Comparison of ENCODE assay signal across 25 cellular contexts in genomic region chr18:55189972-55190371, GRCh38.
DNase-seq lines count a peak whose midpoint lies in the region; ATAC-seq and TF ChIP-seq lines count a peak whose summit lies in the region.
"Had no signal": no experiment of that assay in that cellular context is flagged by ENCODE, and none has a peak within 500 bp of the region (broad histone marks: within the 10 kb centered on the region; RNA-seq: fewer than 3 reads in every experiment).

No MANE protein-coding gene starts in this region.

- H3K4me3 ChIP-seq in smooth muscle cell (no peak overlapping the region), aorta (ENCODE audit: low read length in 2 of 2) (no peak overlapping the region)
- H3K4me3 ChIP-seq: BLaER1, dorsolateral prefrontal cortex, gastroesophageal sphincter, GM23248, sigmoid colon, tibial nerve had no signal

- H3K36me3 Mint-ChIP-seq in H9 (ENCODE audit: insufficient read depth in 1 of 3, low read depth in 3 of 3), result no peaks in the 10 kb centered on the region

- H4K8ac ChIP-seq in H9 (replicated peaks; ENCODE audit: insufficient read length, low read depth, low read length), result no peak overlapping the region

- H2BK15ac ChIP-seq in H9 (ENCODE audit: low read depth, low read length), result no peak overlapping the region

- no peak overlapping the region for H3K18ac ChIP-seq in H9 (ENCODE audit: insufficient read length, low read depth, low read length)

- H2BK12ac ChIP-seq in H9 (ENCODE audit: insufficient read length, low read depth, low read length), result no peak overlapping the region

- no peaks in the 10 kb centered on the region for H3K36me3 ChIP-seq in smooth muscle cell (ENCODE audit: low read depth)
- H3K36me3 ChIP-seq in aorta (ENCODE audit: control insufficient read depth in 1 of 2, insufficient read depth in 2 of 2, low read length in 1 of 2), result no peaks in the 10 kb centered on the region
- H3K36me3 ChIP-seq: BLaER1, gastroesophageal sphincter, sigmoid colon, tibial nerve had no signal

- H3K27me3 Mint-ChIP-seq in H9 (ENCODE audit: low read depth), result no peaks in the 10 kb centered on the region; the same call in 1 of the 2 replicates

- ATAC-seq in HG03469 (IDR thresholded peaks at IDR 0.05; ENCODE audit: unreplicated experiment) (no peak), aorta (ENCODE audit: low FRiP score) (no peak)
- ATAC-seq: gastroesophageal sphincter had no signal

- H3K4ac ChIP-seq in H9 (ENCODE audit: low read depth, low read length), result no peak overlapping the region

- DNase-seq in H9 (peak; percentile 54), NCI-H82 treated with DMSO at 0.1 percent for 48 hours (lab: John Stamatoyannopoulos, UW; ENCODE audit: unreplicated experiment) (peak; percentile 68), iPS DF 4.7 (ENCODE audit: extremely low read depth, low spot score) (peak; percentile 11), smooth muscle cell (lab: John Stamatoyannopoulos, UW; ENCODE audit: unreplicated experiment) (no peak), aorta (no peak), NCI-H2196 treated with DMSO at 0.1 percent for 48 hours (lab: John Stamatoyannopoulos, UW; ENCODE audit: unreplicated experiment) (no peak)
- DNase-seq: activated gamma-delta T cell; amniotic stem cell; Calu3; caudate nucleus; dorsolateral prefrontal cortex; GF-D8; GM23248; IMR-90; NCI-H1694 treated with DMSO at 0.1 percent for 48 hours; NCI-H446 treated with DMSO at 0.1 percent for 48 hours; occipital lobe; sigmoid colon; stimulated activated CD4-positive, alpha-beta T cell treated with anti-CD3 and anti-CD28 coated beads, Interleukin-1b, Interleukin-23, amount 100 ng/mL, for 48 hours; SW 1271 had no signal

- H2AK5ac ChIP-seq in H9 (ENCODE audit: insufficient read length, low read length), result no peak overlapping the region

- no peak overlapping the region; a peak in 1 of 7 replicates for H3K27ac Mint-ChIP-seq in H9
- H3K27ac Mint-ChIP-seq: stimulated activated naive CD8-positive, alpha-beta T cell treated with anti-CD3 and anti-CD28 coated beads, Interleukin-15, Interleukin-2, amounts not matched to agents 100 ng/mL and 50 ng/mL, for 24 hours had no signal

- intact Hi-C loops in aorta (cut with DNase I), result no loop called here

- no peak overlapping the region for H3K14ac ChIP-seq in H9 (ENCODE audit: insufficient read depth, low read length)

- no peak overlapping the region for H3K56ac ChIP-seq in H9 (ENCODE audit: insufficient read length, low read depth, low read length)

- H3K9ac ChIP-seq in H9 (ENCODE audit: extremely low read depth, insufficient read length, low read length) (no peak overlapping the region), smooth muscle cell (ENCODE audit: low read depth) (no peak overlapping the region)
- H3K9ac ChIP-seq: BLaER1, GM23248 had no signal

- H3F3A ChIP-seq in smooth muscle cell (ENCODE audit: low read depth), result peaks cover 14% of the 10 kb centered on the region

- H2BK20ac ChIP-seq in H9 (ENCODE audit: low read depth, low read length, poor library complexity, severe bottlenecking), result no peak overlapping the region

- no peak overlapping the region for H2BK5ac ChIP-seq in H9 (ENCODE audit: insufficient read length, low read length)

- no peak overlapping the region for H4K91ac ChIP-seq in H9 (ENCODE audit: insufficient read length, low read depth, low read length)

- H3K4me1 ChIP-seq in H9 (ENCODE audit: insufficient read depth, low read length) (no peaks in the 10 kb centered on the region), smooth muscle cell (ENCODE audit: low read depth) (peaks cover 12% of the 10 kb centered on the region), aorta (ENCODE audit: control insufficient read depth in 1 of 2, insufficient read depth in 2 of 2, low read length in 2 of 2) (no peaks in the 10 kb centered on the region)
- H3K4me1 ChIP-seq: BLaER1, gastroesophageal sphincter, sigmoid colon, tibial nerve had no signal

- H3K4me3 Mint-ChIP-seq in H9, result no peak overlapping the region
- H3K4me3 Mint-ChIP-seq: stimulated activated naive CD8-positive, alpha-beta T cell treated with anti-CD3 and anti-CD28 coated beads, Interleukin-15, Interleukin-2, amounts not matched to agents 100 ng/mL and 50 ng/mL, for 24 hours had no signal

- no peak overlapping the region for H3T11ph ChIP-seq in H9 (ENCODE audit: low read length)

- H4K20me1 ChIP-seq in H9 (ENCODE audit: control insufficient read depth, insufficient read depth, insufficient read length) (no peaks in the 10 kb centered on the region), smooth muscle cell (ENCODE audit: low read depth) (no peaks in the 10 kb centered on the region)
- H4K20me1 ChIP-seq: BLaER1 had no signal

- H3K27me3 ChIP-seq in H9 (ENCODE audit: insufficient read depth, low read length), result no peaks in the 10 kb centered on the region
- H3K27me3 ChIP-seq in smooth muscle cell (ENCODE audit: low read depth), result no peaks in the 10 kb centered on the region
- H3K27me3 ChIP-seq in aorta (ENCODE audit: control insufficient read depth in 1 of 2, insufficient read depth in 2 of 2, low read length in 1 of 2), result no peaks in the 10 kb centered on the region
- H3K27me3 ChIP-seq: BLaER1, dorsolateral prefrontal cortex, gastroesophageal sphincter, sigmoid colon, tibial nerve had no signal

- no peak overlapping the region for H4K5ac ChIP-seq in H9 (ENCODE audit: insufficient read length, low read depth, low read length)

- no peaks in the 10 kb centered on the region for H3K9me3 Mint-ChIP-seq in H9
- H3K9me3 Mint-ChIP-seq: stimulated activated naive CD8-positive, alpha-beta T cell treated with anti-CD3 and anti-CD28 coated beads, Interleukin-15, Interleukin-2, amounts not matched to agents 100 ng/mL and 50 ng/mL, for 24 hours had no signal

- H3K79me1 ChIP-seq in H9 (ENCODE audit: insufficient read depth, low read depth, low read length, poor library complexity, severe bottlenecking), result no peaks in the 10 kb centered on the region

- H3K9me3 ChIP-seq in H9 (ENCODE audit: control insufficient read depth, low read depth, low read length), result no peaks in the 10 kb centered on the region
- H3K9me3 ChIP-seq in smooth muscle cell (replicated peaks; ENCODE audit: low read depth), result no peaks in the 10 kb centered on the region
- peaks cover under 1% of the 10 kb centered on the region for H3K9me3 ChIP-seq in aorta (ENCODE audit: control insufficient read depth, low read length)
- H3K9me3 ChIP-seq: gastroesophageal sphincter, sigmoid colon, tibial nerve had no signal

- peaks cover 4 to 5% of the 10 kb centered on the region in 2 experiments; a peak in 2 of 4 replicates for H3K4me1 Mint-ChIP-seq in H9

- peaks cover 2% of the 10 kb centered on the region for H3K23me2 ChIP-seq in H9 (ENCODE audit: insufficient read length, low read depth, low read length, poor library complexity, severe bottlenecking)

- H2BK120ac ChIP-seq in H9 (ENCODE audit: low read depth, low read length, poor library complexity, severe bottlenecking), result no peak overlapping the region

- H3K23ac ChIP-seq in H9 (ENCODE audit: insufficient read length, low read depth, low read length), result no peak overlapping the region

- H3K4me2 ChIP-seq in H9 (ENCODE audit: insufficient read depth, insufficient read length, low read length) (no peak overlapping the region), smooth muscle cell (peak overlapping the region; percentile 17)
- H3K4me2 ChIP-seq: BLaER1 had no signal

- H3K79me2 ChIP-seq in H9 (ENCODE audit: insufficient read depth, low read length) (no peaks in the 10 kb centered on the region), smooth muscle cell (ENCODE audit: low read depth) (no peaks in the 10 kb centered on the region)

- H2AFZ ChIP-seq in H9 (ENCODE audit: low read length) (no peak overlapping the region), smooth muscle cell (ENCODE audit: low read depth) (no peak overlapping the region)
- H2AFZ ChIP-seq: GM23248 had no signal

- no CpG with 5 or more reads among the region's 3 CpGs for WGBS in H9 (ENCODE audit: extremely low coverage, insufficient read length, low lambda C conversion rate)
- WGBS in smooth muscle cell (ENCODE audit: low lambda C conversion rate), result 27% methylated on average over 3 of the region's 3 CpGs
- WGBS in aorta, 2 donors, result 57 to 65% methylated on average over 3 of the region's 3 CpGs

- no peak overlapping the region for H3K27ac ChIP-seq in H9 (ENCODE audit: insufficient read length, low read depth, low read length)
- H3K27ac ChIP-seq in smooth muscle cell (ENCODE audit: low read depth), result no peak overlapping the region
- H3K27ac ChIP-seq in aorta (ENCODE audit: low read depth in 1 of 2, low read length in 2 of 2), result no peak overlapping the region
- H3K27ac ChIP-seq: BLaER1, dorsolateral prefrontal cortex, gastroesophageal sphincter, GM23248, sigmoid colon, tibial nerve had no signal

- no peak for TF ChIP-seq CTCF in H9 (conservative IDR thresholded peaks at IDR 0.05)
- TF ChIP-seq CTCF in smooth muscle cell (IDR thresholded peaks at IDR 0.05; ENCODE audit: borderline replicate concordance, insufficient read depth, poor library complexity, severe bottlenecking), result no peak

Comparison
In these comparisons a context has a peak if more than half of its experiments do, and no peak if none do; other contexts are left out.
1. DNase-seq: peak in H9 (single experiment), NCI-H82 treated with DMSO at 0.1 percent for 48 hours (single experiment) and iPS DF 4.7 (single experiment); none in smooth muscle cell (single experiment), aorta (0 of 2) and NCI-H2196 treated with DMSO at 0.1 percent for 48 hours (single experiment).